8 cellular contexts compared by ENCODE assay signal in the genomic region with DNA sequence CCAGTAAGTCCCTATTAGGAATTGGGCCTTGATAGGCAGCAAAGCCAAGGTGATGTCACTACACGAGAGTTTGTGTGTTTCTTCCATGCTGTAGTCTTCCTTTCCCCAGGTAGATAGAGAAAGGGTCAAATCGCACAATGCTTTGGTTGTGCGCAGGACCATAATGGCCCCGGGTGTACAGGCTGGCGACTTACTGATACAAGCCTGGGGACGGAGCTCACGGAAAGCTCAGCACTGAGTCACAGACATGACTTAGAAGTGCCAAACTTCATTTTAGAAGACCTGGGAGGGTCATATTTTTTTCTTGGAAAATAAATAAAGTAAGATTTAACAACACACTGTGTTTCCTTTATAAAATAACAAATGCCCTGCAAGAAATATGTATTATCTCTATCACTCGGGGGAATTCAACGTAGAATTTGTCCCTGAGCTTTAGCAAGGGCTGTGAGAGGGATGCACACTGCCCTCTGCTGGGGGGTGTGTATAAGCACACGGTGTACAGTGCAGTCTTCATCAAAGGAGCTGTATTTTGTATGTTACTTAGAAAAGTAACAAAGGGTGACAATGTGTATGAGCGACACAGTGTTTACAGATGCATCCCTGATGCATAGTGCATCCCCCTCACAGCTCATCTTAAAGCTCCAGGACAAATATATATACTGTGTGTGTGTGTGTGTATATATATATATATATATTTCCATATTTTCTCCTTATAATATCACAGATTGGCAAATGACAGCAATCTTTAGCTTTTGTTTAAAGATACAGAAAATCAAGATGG.
A peak's percentile ranks its signal among the peaks of the same experiment; 100 is the strongest.
DNase-seq lines count a peak whose midpoint lies in the region; ATAC-seq and TF ChIP-seq lines count a peak whose summit lies in the region.

No MANE protein-coding gene starts in this region.

- POLR2A ChIA-PET in AG04450 (lab: Yijun Ruan, JAX), result interaction anchor here (0.6 to 1.3 kb wide), 5 partner anchors 143 to 294 kb away, joined by 3 to 18 read pairs (median 3); partner anchors contain the start of gene VEGFC

- H3K27ac ChIP-seq in AG04450 (ENCODE audit: low read depth, low read length) (no peak overlapping the region), lung (ENCODE audit: low read depth in 1 of 2, low read length in 1 of 2) (no peak overlapping the region)

- WGBS in lung, 2 donors, result 47 to 49% methylated on average over 11 of the region's 11 CpGs

- ATAC-seq in HG02840 (IDR thresholded peaks at IDR 0.05; ENCODE audit: low FRiP score, unreplicated experiment) (peak; percentile 78), lung (ENCODE audit: insufficient read depth, low FRiP score) (peak; percentile 88)

- no peaks in the 10 kb centered on the region for H3K4me1 ChIP-seq in lung (ENCODE audit: control insufficient read depth in 2 of 2, insufficient read depth in 2 of 2, low read length in 2 of 2)

- in situ Hi-C loops in GM13977 (cut with MboI; ENCODE audit: low pct_unique_long_range_greater_than_20kb, low sequenced_read_pairs, unreplicated experiment), result loop anchor here (25.0 kb wide), 1 partner anchor 685 kb away; no protein-coding TSS in a partner anchor

- TF ChIP-seq CTCF in AG04450 (IDR thresholded peaks at IDR 0.05; ENCODE audit: low read depth, low read length), result peak; percentile 88
- peak; percentile 83 for TF ChIP-seq CTCF in GM13977 (IDR thresholded peaks at IDR 0.05; ENCODE audit: extremely low read depth, insufficient read depth, missing control alignments)
- TF ChIP-seq CTCF in WI38 (IDR thresholded peaks at IDR 0.05; ENCODE audit: low read depth, low read length), result peak; percentile 74
- peak; percentile 84 for TF ChIP-seq CTCF in choroid plexus epithelial cell (conservative IDR thresholded peaks at IDR 0.05; ENCODE audit: low read depth, low read length)
- peak; percentile 50 for TF ChIP-seq CTCF in lung (IDR thresholded peaks at IDR 0.05; ENCODE audit: control extremely low read depth, extremely low read depth)

- H3K4me3 ChIP-seq in AG04450 (ENCODE audit: low read depth, low read length) (no peak overlapping the region), WI38 (ENCODE audit: low read depth, low read length) (no peak overlapping the region), choroid plexus epithelial cell (ENCODE audit: low read depth, low read length) (peak overlapping the region; percentile 15), lung (no peak overlapping the region)

- CTCF ChIA-PET in AG04450 (lab: Charles Lee), result interaction anchor here (0.5 to 3.6 kb wide), 142 partner anchors 8 to 705 kb away, joined by 3 to 84 read pairs (median 4); partner anchors contain the start of gene VEGFC

- H3K27me3 ChIP-seq in AG04450 (ENCODE audit: control insufficient read depth, insufficient read depth, low read length) (no peaks in the 10 kb centered on the region), lung (ENCODE audit: control insufficient read depth, insufficient read depth) (no peaks in the 10 kb centered on the region)

- no peaks in the 10 kb centered on the region for H3K9me3 ChIP-seq in AG04450 (ENCODE audit: control insufficient read depth, insufficient read depth, low read length)
- H3K9me3 ChIP-seq in lung (ENCODE audit: control insufficient read depth in 2 of 2, insufficient read depth in 1 of 2, low read length in 1 of 2), result no peaks in the 10 kb centered on the region

- DNase-seq in AG04450 (ENCODE audit: low read depth, low spot score) (peak; percentile 59), GM13977 (ENCODE audit: low spot score) (peak; percentile 28), NCI-H1105 treated with DMSO at 0.1 percent for 48 hours (lab: John Stamatoyannopoulos, UW) (peak; percentile 38), choroid plexus epithelial cell (ENCODE audit: low read depth) (peak; percentile 90), lung (ENCODE audit: low spot score) (peak; percentile 41)
- peak; percentile 26 for DNase-seq in stimulated activated CD8-positive, alpha-beta memory T cell treated with anti-CD3 and anti-CD28 coated beads, Interleukin-4, amount 100 ng/mL, for 24 hours (ENCODE audit: low read depth)

- no peaks in the 10 kb centered on the region for H3K36me3 ChIP-seq in lung (ENCODE audit: control insufficient read depth in 2 of 2, insufficient read depth in 2 of 2, low read length in 2 of 2)

Comparison
In these comparisons a context has a peak if more than half of its experiments do, and no peak if none do; other contexts are left out.
1. DNase-seq: peak in every context shown above with its lines; median percentile 90 in choroid plexus epithelial cell; 59 in AG04450; 41 in lung; 38 in NCI-H1105 treated with DMSO at 0.1 percent for 48 hours; 28 in GM13977; 26 in stimulated activated CD8-positive, alpha-beta memory T cell treated with anti-CD3 and anti-CD28 coated beads, Interleukin-4, amount 100 ng/mL, for 24 hours.